ENCODE assay signal across 1 cellular context in genomic region chr19:14070268-14071050, GRCh38.
TF ChIP-seq lines count a peak whose summit lies in the region.

No MANE protein-coding gene starts in this region.

TF ChIP-seq in H1, 55 proteins besides CTCF, POLR2A, EP300 and RAD21:
- no peak for TF ChIP-seq JUN (IDR thresholded peaks at IDR 0.05; ENCODE audit: low read depth, low read length)
- no peak for TF ChIP-seq ASH2L (IDR thresholded peaks at IDR 0.05; ENCODE audit: low read length)
- no peak for TF ChIP-seq USF2 (IDR thresholded peaks at IDR 0.05; ENCODE audit: low read length)
- TF ChIP-seq CTBP2 (IDR thresholded peaks at IDR 0.05; ENCODE audit: borderline replicate concordance, insufficient read depth, insufficient read length, low read length) = no peak
- TF ChIP-seq SP1 (IDR thresholded peaks at IDR 0.05; ENCODE audit: low read depth, low read length) = no peak
- no peak for TF ChIP-seq RNF2 (IDR thresholded peaks at IDR 0.05; ENCODE audit: borderline replicate concordance, low read depth, low read length, missing control alignments, poor library complexity, severe bottlenecking)
- TF ChIP-seq ATF2 (IDR thresholded peaks at IDR 0.05; ENCODE audit: low read length) = no peak
- no peak for TF ChIP-seq HDAC2 (IDR thresholded peaks at IDR 0.05; ENCODE audit: borderline replicate concordance in 1 of 2, low read depth in 2 of 2, low read length in 2 of 2)
